In the genomic region with DNA sequence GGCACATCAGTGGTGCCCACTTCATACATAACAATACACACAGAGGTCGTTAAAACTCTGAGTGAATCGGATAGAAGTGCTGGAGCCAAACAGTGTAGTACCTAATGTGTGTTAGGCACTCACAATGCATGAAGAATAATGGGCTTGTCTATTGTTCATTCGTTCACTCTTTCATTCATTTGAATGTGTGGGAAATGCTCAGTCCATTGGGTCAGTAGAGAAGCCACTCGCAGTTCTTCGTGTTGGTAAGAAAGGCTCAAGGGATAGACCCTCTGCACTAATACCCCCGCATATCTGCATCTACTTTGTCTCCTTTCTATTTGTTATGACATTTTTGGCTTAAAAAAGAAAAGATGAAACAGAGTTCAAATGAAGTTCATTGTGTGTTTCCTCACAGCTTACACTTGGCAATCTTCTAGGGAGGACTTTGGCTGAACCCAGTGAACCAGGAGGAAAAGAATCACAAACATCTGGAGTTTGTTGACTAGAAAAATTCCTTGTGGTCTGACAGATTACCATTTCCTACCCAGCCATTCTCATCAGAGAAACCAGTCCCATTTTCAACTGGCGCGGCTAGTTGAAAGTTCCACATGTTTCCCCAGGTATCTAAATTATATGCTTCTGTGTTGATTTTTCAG, we compare ENCODE assay signal across 10 cellular contexts. TPM values are rescaled to one million over a fixed set of nuclear protein-coding genes. Genes with fewer than 3 reads are reported as not detected.
DNase-seq lines count a peak whose midpoint lies in the region; ATAC-seq, FAIRE-seq and TF ChIP-seq lines count a peak whose summit lies in the region.
"Had no signal": no experiment of that assay in that cellular context is flagged by ENCODE, and none has a peak within 500 bp of the region (broad histone marks: within the 10 kb centered on the region; RNA-seq: fewer than 3 reads in every experiment).

No MANE protein-coding gene starts in this region.

- DNase-seq in H54 (ENCODE audit: insufficient read length, low spot score) (peak; percentile 26), MCF 10A (ENCODE audit: unreplicated experiment) (peak; percentile 80), kidney tubule cell (ENCODE audit: low spot score) (peak; percentile 78), smooth muscle cell of the brain vasculature (ENCODE audit: low read depth, low spot score) (peak; percentile 53)
- DNase-seq in activated CD8-positive, alpha-beta T cell treated with anti-CD3 and anti-CD28 coated beads, Interleukin-2, amount 10 ng/mL, durations not matched to agents 7 days and 5 days = no peak
- no peak for DNase-seq in activated CD8-positive, alpha-beta memory T cell treated with anti-CD3 and anti-CD28 coated beads, Interleukin-2, amount 10 ng/mL, durations not matched to agents 7 days and 5 days
- no peak for DNase-seq in CD4-positive, alpha-beta memory T cell
- no peak for DNase-seq in activated T-cell treated with anti-CD3 and anti-CD28 coated beads, Interleukin-2, amount 50 U/mL, for 4 hours
- DNase-seq: GOT3 had no signal

- no peak overlapping the region for H3K4me3 Mint-ChIP-seq in MCF 10A (ENCODE audit: unreplicated experiment)
- H3K4me3 Mint-ChIP-seq in activated CD8-positive, alpha-beta T cell treated with anti-CD3 and anti-CD28 coated beads, Interleukin-2, amount 10 ng/mL, durations not matched to agents 7 days and 5 days = no peak overlapping the region
- no peak overlapping the region for H3K4me3 Mint-ChIP-seq in activated CD8-positive, alpha-beta memory T cell treated with anti-CD3 and anti-CD28 coated beads, Interleukin-2, amount 10 ng/mL, durations not matched to agents 7 days and 5 days
- H3K4me3 Mint-ChIP-seq in CD4-positive, alpha-beta memory T cell = no peak overlapping the region
- no peak overlapping the region for H3K4me3 Mint-ChIP-seq in activated T-cell treated with anti-CD3 and anti-CD28 coated beads, Interleukin-2, amount 50 U/mL, for 4 hours
- H3K4me3 Mint-ChIP-seq: nephron progenitor cell had no signal

- H3K36me3 ChIP-seq in CD4-positive, alpha-beta memory T cell (ENCODE audit: insufficient read depth, low read length) = no peaks in the 10 kb centered on the region

- TF ChIP-seq CTCF in MCF 10A (IDR thresholded peaks at IDR 0.05; ENCODE audit: unreplicated experiment) = no peak

- intact Hi-C loops in MCF 10A (cut with micrococcal nuclease) = no loop called here
- intact Hi-C loops in CD4-positive, alpha-beta memory T cell (cut with micrococcal nuclease) = no loop called here

- no peaks in the 10 kb centered on the region for H3K36me3 Mint-ChIP-seq in MCF 10A (ENCODE audit: insufficient read depth, unreplicated experiment)
- H3K36me3 Mint-ChIP-seq in activated CD8-positive, alpha-beta T cell treated with anti-CD3 and anti-CD28 coated beads, Interleukin-2, amount 10 ng/mL, durations not matched to agents 7 days and 5 days (ENCODE audit: low read depth) = no peaks in the 10 kb centered on the region
- no peaks in the 10 kb centered on the region for H3K36me3 Mint-ChIP-seq in activated CD8-positive, alpha-beta memory T cell treated with anti-CD3 and anti-CD28 coated beads, Interleukin-2, amount 10 ng/mL, durations not matched to agents 7 days and 5 days
- H3K36me3 Mint-ChIP-seq in CD4-positive, alpha-beta memory T cell = peaks cover 0 to 12% of the 10 kb centered on the region in 2 donors
- peaks cover 3% of the 10 kb centered on the region for H3K36me3 Mint-ChIP-seq in activated T-cell treated with anti-CD3 and anti-CD28 coated beads, Interleukin-2, amount 50 U/mL, for 4 hours (ENCODE audit: insufficient read depth)

- no peaks in the 10 kb centered on the region for H3K27me3 ChIP-seq in CD4-positive, alpha-beta memory T cell (ENCODE audit: insufficient read depth, low read length)

- H3K4me3 ChIP-seq in CD4-positive, alpha-beta memory T cell (ENCODE audit: low read length in 2 of 2) = no peak overlapping the region

- peaks cover 25% of the 10 kb centered on the region for H3K4me1 Mint-ChIP-seq in MCF 10A (ENCODE audit: insufficient read depth, unreplicated experiment)
- H3K4me1 Mint-ChIP-seq in activated CD8-positive, alpha-beta T cell treated with anti-CD3 and anti-CD28 coated beads, Interleukin-2, amount 10 ng/mL, durations not matched to agents 7 days and 5 days (ENCODE audit: low read depth) = no peaks in the 10 kb centered on the region
- no peaks in the 10 kb centered on the region for H3K4me1 Mint-ChIP-seq in activated CD8-positive, alpha-beta memory T cell treated with anti-CD3 and anti-CD28 coated beads, Interleukin-2, amount 10 ng/mL, durations not matched to agents 7 days and 5 days
- peaks cover 0 to 2% (median 0%) of the 10 kb centered on the region in 4 donors for H3K4me1 Mint-ChIP-seq in CD4-positive, alpha-beta memory T cell
- no peaks in the 10 kb centered on the region for H3K4me1 Mint-ChIP-seq in activated T-cell treated with anti-CD3 and anti-CD28 coated beads, Interleukin-2, amount 50 U/mL, for 4 hours (ENCODE audit: low read depth)

- no peak overlapping the region for H3K27ac ChIP-seq in CD4-positive, alpha-beta memory T cell (ENCODE audit: low read depth, low read length)

- H3K9me3 ChIP-seq in CD4-positive, alpha-beta memory T cell (ENCODE audit: control insufficient read depth in 1 of 2, low read length in 2 of 2) = no peaks in the 10 kb centered on the region

- no TSS peak for BruUV-seq in MCF 10A (replicated peaks; lab: Mats Ljungman, UMichigan)

- no peaks in the 10 kb centered on the region for H3K27me3 Mint-ChIP-seq in MCF 10A (ENCODE audit: insufficient read depth, unreplicated experiment)
- H3K27me3 Mint-ChIP-seq in activated CD8-positive, alpha-beta T cell treated with anti-CD3 and anti-CD28 coated beads, Interleukin-2, amount 10 ng/mL, durations not matched to agents 7 days and 5 days (ENCODE audit: low read depth) = no peaks in the 10 kb centered on the region
- no peaks in the 10 kb centered on the region for H3K27me3 Mint-ChIP-seq in activated CD8-positive, alpha-beta memory T cell treated with anti-CD3 and anti-CD28 coated beads, Interleukin-2, amount 10 ng/mL, durations not matched to agents 7 days and 5 days
- H3K27me3 Mint-ChIP-seq in CD4-positive, alpha-beta memory T cell = no peaks in the 10 kb centered on the region
- no peaks in the 10 kb centered on the region for H3K27me3 Mint-ChIP-seq in activated T-cell treated with anti-CD3 and anti-CD28 coated beads, Interleukin-2, amount 50 U/mL, for 4 hours (ENCODE audit: low read depth)

- CTCF ChIA-PET in MCF 10A (lab: Yijun Ruan, JAX) = no interaction called here
- CTCF ChIA-PET in activated CD8-positive, alpha-beta T cell treated with anti-CD3 and anti-CD28 coated beads, Interleukin-2, amount 10 ng/mL, durations not matched to agents 7 days and 5 days (lab: Charles Lee) = no interaction called here
- CTCF ChIA-PET in activated CD8-positive, alpha-beta memory T cell treated with anti-CD3 and anti-CD28 coated beads, Interleukin-2, amount 10 ng/mL, durations not matched to agents 7 days and 5 days (lab: Charles Lee) = no interaction called here
- CTCF ChIA-PET in CD4-positive, alpha-beta memory T cell (lab: Charles Lee; ENCODE audit: partially characterized antibody) = no interaction called here

- FAIRE-seq in H54 (lab: Jason Lieb, UNC) = peak; percentile 62

- H3K27ac Mint-ChIP-seq in MCF 10A (ENCODE audit: low read depth, unreplicated experiment) = no peak overlapping the region
- no peak overlapping the region for H3K27ac Mint-ChIP-seq in activated CD8-positive, alpha-beta T cell treated with anti-CD3 and anti-CD28 coated beads, Interleukin-2, amount 10 ng/mL, durations not matched to agents 7 days and 5 days
- H3K27ac Mint-ChIP-seq in activated CD8-positive, alpha-beta memory T cell treated with anti-CD3 and anti-CD28 coated beads, Interleukin-2, amount 10 ng/mL, durations not matched to agents 7 days and 5 days = no peak overlapping the region
- H3K27ac Mint-ChIP-seq in CD4-positive, alpha-beta memory T cell = no peak overlapping the region
- H3K27ac Mint-ChIP-seq: nephron progenitor cell had no signal

- no peak for ATAC-seq in activated CD8-positive, alpha-beta T cell treated with anti-CD3 and anti-CD28 coated beads, Interleukin-2, amount 10 ng/mL, durations not matched to agents 7 days and 5 days
- no peak for ATAC-seq in activated CD8-positive, alpha-beta memory T cell treated with anti-CD3 and anti-CD28 coated beads, Interleukin-2, amount 10 ng/mL, durations not matched to agents 7 days and 5 days
- ATAC-seq in activated T-cell treated with anti-CD3 and anti-CD28 coated beads, Interleukin-2, amount 50 U/mL, for 4 hours = no peak

- POLR2A ChIA-PET in MCF 10A (lab: Yijun Ruan, JAX) = no interaction called here
- POLR2A ChIA-PET in activated CD8-positive, alpha-beta T cell treated with anti-CD3 and anti-CD28 coated beads, Interleukin-2, amount 10 ng/mL, durations not matched to agents 7 days and 5 days (lab: Charles Lee) = no interaction called here
- POLR2A ChIA-PET in CD4-positive, alpha-beta memory T cell (lab: Charles Lee; ENCODE audit: partially characterized antibody) = no interaction called here

- H3K9me3 Mint-ChIP-seq in MCF 10A (ENCODE audit: unreplicated experiment) = no peaks in the 10 kb centered on the region
- H3K9me3 Mint-ChIP-seq in activated CD8-positive, alpha-beta T cell treated with anti-CD3 and anti-CD28 coated beads, Interleukin-2, amount 10 ng/mL, durations not matched to agents 7 days and 5 days (ENCODE audit: insufficient read depth) = no peaks in the 10 kb centered on the region
- H3K9me3 Mint-ChIP-seq in activated CD8-positive, alpha-beta memory T cell treated with anti-CD3 and anti-CD28 coated beads, Interleukin-2, amount 10 ng/mL, durations not matched to agents 7 days and 5 days (ENCODE audit: low read depth) = no peaks in the 10 kb centered on the region
- H3K9me3 Mint-ChIP-seq in CD4-positive, alpha-beta memory T cell = no peaks in the 10 kb centered on the region
- H3K9me3 Mint-ChIP-seq in activated T-cell treated with anti-CD3 and anti-CD28 coated beads, Interleukin-2, amount 50 U/mL, for 4 hours = no peaks in the 10 kb centered on the region
- H3K9me3 Mint-ChIP-seq: nephron progenitor cell had no signal

- H3K4me1 ChIP-seq in CD4-positive, alpha-beta memory T cell (ENCODE audit: insufficient read depth, low read length) = no peaks in the 10 kb centered on the region

- TF ChIP-seq POLR2A in H54 (IDR thresholded peaks at IDR 0.05; ENCODE audit: low read depth, low read length) = no peak

RNA-seq across cellular contexts. Expression of gene MFSD1, which starts 32.9 kb away (rescaled TPM):
- total RNA-seq in MCF 10A (2022) = 28.9 and 34.7 TPM in 2 replicates
- total RNA-seq in activated CD8-positive, alpha-beta T cell treated with anti-CD3 and anti-CD28 coated beads, Interleukin-2, amount 10 ng/mL, durations not matched to agents 7 days and 5 days = 10 to 100 TPM; 22.2 to 24.1 TPM
- 10 to 100 TPM; 19.4 to 20.6 TPM for total RNA-seq in activated CD8-positive, alpha-beta memory T cell treated with anti-CD3 and anti-CD28 coated beads, Interleukin-2, amount 10 ng/mL, durations not matched to agents 7 days and 5 days
- 10 to 100 TPM; 31.7 to 33.7 TPM for total RNA-seq in CD4-positive, alpha-beta memory T cell
- 10 to 100 TPM; 51.5 to 75.0 TPM for polyA plus RNA-seq in CD4-positive, alpha-beta memory T cell
- total RNA-seq in activated T-cell treated with anti-CD3 and anti-CD28 coated beads, Interleukin-2, amount 50 U/mL, for 4 hours = 10 to 100 TPM; 19.8 to 25.2 (median 20.2) TPM

RNA-seq across cellular contexts. Expression of gene RARRES1, which starts 36.7 kb away (rescaled TPM):
- not detected in 2 replicates for total RNA-seq in MCF 10A (2022)
- total RNA-seq in activated CD8-positive, alpha-beta T cell treated with anti-CD3 and anti-CD28 coated beads, Interleukin-2, amount 10 ng/mL, durations not matched to agents 7 days and 5 days = not detected
- total RNA-seq in activated CD8-positive, alpha-beta memory T cell treated with anti-CD3 and anti-CD28 coated beads, Interleukin-2, amount 10 ng/mL, durations not matched to agents 7 days and 5 days = not detected
- not detected for total RNA-seq in CD4-positive, alpha-beta memory T cell
- not detected for polyA plus RNA-seq in CD4-positive, alpha-beta memory T cell
- total RNA-seq in activated T-cell treated with anti-CD3 and anti-CD28 coated beads, Interleukin-2, amount 50 U/mL, for 4 hours = not detected

Comparison
In these comparisons a context has a peak if more than half of its experiments do, and no peak if none do; other contexts are left out.
1. DNase-seq: peak in H54 (single experiment), MCF 10A (single experiment), kidney tubule cell (single experiment) and smooth muscle cell of the brain vasculature (single experiment); none in activated CD8-positive, alpha-beta T cell treated with anti-CD3 and anti-CD28 coated beads, Interleukin-2, amount 10 ng/mL, durations not matched to agents 7 days and 5 days (single experiment), activated CD8-positive, alpha-beta memory T cell treated with anti-CD3 and anti-CD28 coated beads, Interleukin-2, amount 10 ng/mL, durations not matched to agents 7 days and 5 days (single experiment), CD4-positive, alpha-beta memory T cell (0 of 5) and activated T-cell treated with anti-CD3 and anti-CD28 coated beads, Interleukin-2, amount 50 U/mL, for 4 hours (single experiment).